ENCODE assay signal across 1 cellular context in the genomic region with DNA sequence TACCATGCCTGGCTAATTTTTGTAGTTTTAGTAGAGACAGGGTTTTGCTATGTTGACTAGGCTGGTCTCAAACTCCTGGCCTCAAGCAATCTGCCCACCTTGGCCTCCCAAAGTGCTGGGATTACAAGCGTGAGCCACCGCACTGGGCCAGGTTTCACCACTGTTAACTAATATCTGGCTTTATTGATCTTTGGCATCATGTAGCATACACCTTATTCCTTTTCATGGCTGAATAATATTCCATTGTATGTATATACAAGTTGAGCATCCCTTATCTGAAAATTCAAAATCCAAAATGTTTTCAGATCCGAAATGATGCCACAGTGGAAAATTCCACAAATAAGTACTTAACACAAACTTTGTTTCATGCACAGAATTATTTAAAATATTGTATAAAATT. TPM values are rescaled to one million over a fixed set of nuclear protein-coding genes. Genes with fewer than 3 reads are reported as not detected.
"Had no signal": no experiment of that assay in that cellular context is flagged by ENCODE, and none has a peak within 500 bp of the region (broad histone marks: within the 10 kb centered on the region; RNA-seq: fewer than 3 reads in every experiment).

No MANE protein-coding gene starts in this region.

RNA-seq across cellular contexts. Expression of a gene that starts 46.0 kb away (rescaled TPM):
- total RNA-seq: ascending aorta had no signal
